In the genomic region with DNA sequence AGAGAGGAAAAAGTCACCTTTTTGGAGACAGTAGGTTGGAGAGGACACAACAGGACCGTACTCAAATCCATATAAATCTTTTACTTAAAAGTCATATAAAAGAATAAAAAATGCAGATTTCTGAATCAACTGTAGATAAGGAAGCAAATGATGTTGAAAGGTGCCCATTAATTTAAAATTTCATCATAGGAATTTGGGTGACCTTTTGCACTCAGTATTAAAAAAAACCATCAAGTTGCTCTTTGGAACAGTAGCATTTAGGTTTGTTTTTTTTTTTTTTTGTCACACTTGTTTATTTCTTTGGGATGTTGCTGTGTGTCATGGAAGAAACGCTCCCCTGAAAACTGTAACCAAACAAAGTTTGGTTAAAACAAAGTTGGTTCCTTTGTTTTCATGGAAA, we compare ENCODE assay signal across 25 cellular contexts. TPM values are rescaled to one million over a fixed set of nuclear protein-coding genes. Genes with fewer than 3 reads are reported as not detected.
"Had no signal": no experiment of that assay in that cellular context is flagged by ENCODE, and none has a peak within 500 bp of the region (broad histone marks: within the 10 kb centered on the region; RNA-seq: fewer than 3 reads in every experiment).

No MANE protein-coding gene starts in this region.

- H3K27ac Mint-ChIP-seq: activated T-cell treated with anti-CD3 and anti-CD28 coated beads, Interleukin-2, amount 50 U/mL, for 24 hours; activated T-helper 17 cell treated with anti-CD3 and anti-CD28 coated beads, Interleukin-2, amount 50 U/mL, for 72 hours; dendritic cell treated with granulocyte-macrophage colony-stimulating factor and Interleukin-4, amounts not matched to agents 40 ng/mL and 50 ng/mL, for 4 days; nephron progenitor cell had no signal

- H3K27me3 ChIP-seq: right lobe of liver, vagina had no signal

- H3K9me3 ChIP-seq: right lobe of liver, thoracic aorta, vagina had no signal

- H3K27ac ChIP-seq: parathyroid adenoma, thoracic aorta, vagina had no signal

- H3K36me3 Mint-ChIP-seq: activated naive CD4-positive, alpha-beta T cell treated with anti-CD3 and anti-CD28 coated beads, Interleukin-2, amount 50 U/mL, for 72 hours; stimulated activated naive B cell treated with anti-CD40 and anti-IgM and Interleukin-4, amounts not matched to agents 10 μg/mL and 1 μg/mL and 100 μg/mL, for 72 hours; type B pancreatic cell had no signal

- H3K9me3 Mint-ChIP-seq: activated naive CD4-positive, alpha-beta T cell treated with anti-CD3 and anti-CD28 coated beads, Interleukin-2, amount 50 U/mL, for 72 hours; activated T-cell treated with anti-CD3 and anti-CD28 coated beads, Interleukin-2, amount 50 U/mL, for 24 hours; activated T-helper 17 cell treated with anti-CD3 and anti-CD28 coated beads, Interleukin-2, amount 50 U/mL, for 72 hours; dendritic cell treated with granulocyte-macrophage colony-stimulating factor and Interleukin-4, amounts not matched to agents 40 ng/mL and 50 ng/mL, for 4 days; nephron progenitor cell; stimulated activated naive B cell treated with anti-CD40 and anti-IgM and Interleukin-4, amounts not matched to agents 10 μg/mL and 1 μg/mL and 100 μg/mL, for 72 hours; type B pancreatic cell; WTC11 had no signal

- ATAC-seq: activated T-helper 17 cell treated with anti-CD3 and anti-CD28 coated beads, Interleukin-2, amount 50 U/mL, for 72 hours had no signal

- H3K36me3 ChIP-seq: right lobe of liver, thoracic aorta, vagina had no signal

- DNase-seq: activated CD4-positive, alpha-beta T cell treated with anti-CD3 and anti-CD28 coated beads, Interleukin-2, amount 50 U/mL, for 4 hours; activated CD8-positive, alpha-beta memory T cell treated with anti-CD3 and anti-CD28 coated beads for 24 hours; activated CD8-positive, alpha-beta memory T cell treated with anti-CD3 and anti-CD28 coated beads, Interleukin-2, amount 50 U/mL, for 4 hours; activated T-cell treated with anti-CD3 and anti-CD28 coated beads, Interleukin-2, amount 50 U/mL, for 24 hours; amniotic stem cell; effector CD4-positive, alpha-beta T cell; mammary epithelial cell; midbrain; nephron progenitor cell; stimulated activated CD4-positive, alpha-beta T cell treated with anti-CD3 and anti-CD28 coated beads, Interleukin-2, amount 100 ng/mL, for 48 hours; stimulated activated CD8-positive, alpha-beta memory T cell treated with anti-CD3 and anti-CD28 coated beads, Interleukin-4, amount 100 ng/mL, for 48 hours; stimulated activated naive B cell treated with anti-CD40 and anti-IgM and Interleukin-4, amounts not matched to agents 10 μg/mL and 1 μg/mL and 100 μg/mL, for 72 hours; T-helper 9 cell had no signal

- H3K27me3 Mint-ChIP-seq: dendritic cell treated with granulocyte-macrophage colony-stimulating factor and Interleukin-4, amounts not matched to agents 40 ng/mL and 50 ng/mL, for 4 days; type B pancreatic cell had no signal

- H3K4me3 Mint-ChIP-seq: activated T-cell treated with anti-CD3 and anti-CD28 coated beads, Interleukin-2, amount 50 U/mL, for 24 hours; activated T-helper 17 cell treated with anti-CD3 and anti-CD28 coated beads, Interleukin-2, amount 50 U/mL, for 72 hours; dendritic cell treated with granulocyte-macrophage colony-stimulating factor and Interleukin-4, amounts not matched to agents 40 ng/mL and 50 ng/mL, for 4 days; stimulated activated naive B cell treated with anti-CD40 and anti-IgM and Interleukin-4, amounts not matched to agents 10 μg/mL and 1 μg/mL and 100 μg/mL, for 72 hours; type B pancreatic cell; WTC11 had no signal

- H3K4me1 ChIP-seq: parathyroid adenoma, vagina had no signal

- H3K4me3 ChIP-seq: right lobe of liver, smooth muscle cell, thoracic aorta, vagina had no signal

- H3K4me1 Mint-ChIP-seq: activated T-helper 17 cell treated with anti-CD3 and anti-CD28 coated beads, Interleukin-2, amount 50 U/mL, for 72 hours; stimulated activated naive B cell treated with anti-CD40 and anti-IgM and Interleukin-4, amounts not matched to agents 10 μg/mL and 1 μg/mL and 100 μg/mL, for 72 hours; WTC11 had no signal

RNA-seq across cellular contexts. Expression of gene LRRN4, which starts 20.9 kb away (rescaled TPM):
- total RNA-seq: activated naive CD4-positive, alpha-beta T cell treated with anti-CD3 and anti-CD28 coated beads, Interleukin-2, amount 50 U/mL, for 72 hours; activated T-helper 17 cell treated with anti-CD3 and anti-CD28 coated beads, Interleukin-2, amount 50 U/mL, for 72 hours; fibroblast of villous mesenchyme; pulmonary artery endothelial cell; vagina had no signal
